Comparison of ENCODE assay signal across 9 cellular contexts in genomic region chr7:151795168-151795754, GRCh38.
DNase-seq lines count a peak whose midpoint lies in the region; ATAC-seq, FAIRE-seq and TF ChIP-seq lines count a peak whose summit lies in the region.
"Had no signal": no experiment of that assay in that cellular context is flagged by ENCODE, and none has a peak within 500 bp of the region (broad histone marks: within the 10 kb centered on the region; RNA-seq: fewer than 3 reads in every experiment).

No MANE protein-coding gene starts in this region.

- H3K4me1 Mint-ChIP-seq in activated T-cell treated with anti-CD3 and anti-CD28 coated beads, Interleukin-2, amount 50 U/mL, for 4 hours (ENCODE audit: low read depth) = peaks cover 29% of the 10 kb centered on the region

- TF ChIP-seq CTCF in suprapubic skin (IDR thresholded peaks at IDR 0.05) = no peak

- H3K4me3 Mint-ChIP-seq in activated T-cell treated with anti-CD3 and anti-CD28 coated beads, Interleukin-2, amount 50 U/mL, for 4 hours = no peak overlapping the region

- H3K4me3 ChIP-seq in suprapubic skin = no peak overlapping the region

- H3K27me3 Mint-ChIP-seq in activated T-cell treated with anti-CD3 and anti-CD28 coated beads, Interleukin-2, amount 50 U/mL, for 4 hours (ENCODE audit: low read depth) = no peaks in the 10 kb centered on the region

- H3K4me1 ChIP-seq in suprapubic skin = peaks cover 47% of the 10 kb centered on the region

- H3K36me3 Mint-ChIP-seq in activated T-cell treated with anti-CD3 and anti-CD28 coated beads, Interleukin-2, amount 50 U/mL, for 4 hours (ENCODE audit: insufficient read depth) = peaks cover 1% of the 10 kb centered on the region

- no peak for FAIRE-seq in HTR-8/SVneo (lab: Jason Lieb, UNC)

- DNase-seq in activated T-cell treated with anti-CD3 and anti-CD28 coated beads, Interleukin-2, amount 50 U/mL, for 4 hours = peak; percentile 66
- peak; percentile 77 to 80 (median 80) for DNase-seq in stimulated activated CD4-positive, alpha-beta T cell treated with anti-CD3 and anti-CD28 coated beads, Interleukin-12 subunit alpha, Interleukin-12 subunit beta, amount 100 ng/mL, for 48 hours (ENCODE audit: low read depth in 2 of 3, low spot score in 1 of 3)
- no peak for DNase-seq in HTR-8/SVneo (ENCODE audit: insufficient read length, low spot score)
- no peak for DNase-seq in erythroblast (lab: John Stamatoyannopoulos, UW)
- no peak for DNase-seq in AG20443 (ENCODE audit: low spot score)
- DNase-seq in suprapubic skin (ENCODE audit: low spot score in 2 of 2) = no peak

- no peak for TF ChIP-seq POLR2A in erythroblast (IDR thresholded peaks at IDR 0.05; ENCODE audit: low read length)
- no peak for TF ChIP-seq POLR2A in suprapubic skin (IDR thresholded peaks at IDR 0.05)

- no peaks in the 10 kb centered on the region for H3K27me3 ChIP-seq in suprapubic skin

- no peak overlapping the region for H3K27ac ChIP-seq in suprapubic skin

- ATAC-seq in GM18498 (IDR thresholded peaks at IDR 0.05; ENCODE audit: unreplicated experiment) = peak; percentile 63
- peak; percentile 58 for ATAC-seq in HG03175 (IDR thresholded peaks at IDR 0.05; ENCODE audit: unreplicated experiment)
- peak; percentile 89 to 93 for ATAC-seq in activated T-cell treated with anti-CD3 and anti-CD28 coated beads, Interleukin-2, amount 50 U/mL, for 4 hours
- ATAC-seq: left lobe of liver had no signal

- no peaks in the 10 kb centered on the region for H3K36me3 ChIP-seq in suprapubic skin

- H3K9me3 Mint-ChIP-seq in activated T-cell treated with anti-CD3 and anti-CD28 coated beads, Interleukin-2, amount 50 U/mL, for 4 hours = no peaks in the 10 kb centered on the region

- 55% methylated on average over 7 of the region's 16 CpGs for WGBS in suprapubic skin

- no peak for TF ChIP-seq EP300 in suprapubic skin (IDR thresholded peaks at IDR 0.05)

- no peaks in the 10 kb centered on the region for H3K9me3 ChIP-seq in suprapubic skin

Comparison
In these comparisons a context has a peak if more than half of its experiments do, and no peak if none do; other contexts are left out.
1. DNase-seq: peak in activated T-cell treated with anti-CD3 and anti-CD28 coated beads, Interleukin-2, amount 50 U/mL, for 4 hours (single experiment) and stimulated activated CD4-positive, alpha-beta T cell treated with anti-CD3 and anti-CD28 coated beads, Interleukin-12 subunit alpha, Interleukin-12 subunit beta, amount 100 ng/mL, for 48 hours (3 of 3); none in HTR-8/SVneo (single experiment), erythroblast (0 of 2), AG20443 (single experiment) and suprapubic skin (0 of 2).
2. Peak in every context shown above with its lines, with median percentiles within 50 percentile points of each other: ATAC-seq.